Comparison of ENCODE assay signal across 34 cellular contexts in the genomic region with DNA sequence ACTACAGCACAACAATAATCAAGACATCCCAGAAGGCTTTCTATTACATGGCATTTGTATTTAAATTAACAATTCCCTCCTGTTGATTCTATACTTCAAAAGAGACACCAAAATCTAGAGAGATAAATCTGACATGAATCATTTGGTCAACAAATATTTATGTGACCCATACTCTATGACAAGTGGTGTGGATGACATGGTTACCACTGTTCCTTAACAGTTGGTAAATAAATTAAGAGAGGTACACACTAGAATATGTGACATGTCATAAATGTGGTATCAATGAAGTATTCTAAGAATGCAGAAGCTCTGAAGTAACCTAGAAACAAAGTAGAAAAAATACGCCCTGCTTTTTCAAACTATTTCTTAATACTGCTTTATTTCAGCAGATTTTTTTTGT.
DNase-seq lines count a peak whose midpoint lies in the region; FAIRE-seq and TF ChIP-seq lines count a peak whose summit lies in the region.
"Had no signal": no experiment of that assay in that cellular context is flagged by ENCODE, and none has a peak within 500 bp of the region (broad histone marks: within the 10 kb centered on the region; RNA-seq: fewer than 3 reads in every experiment).

No MANE protein-coding gene starts in this region.

- H3K9ac ChIP-seq in astrocyte (ENCODE audit: low read length): no peak overlapping the region

- H3K36me3 Mint-ChIP-seq in astrocyte (ENCODE audit: low read depth, unreplicated experiment): peaks cover 1% of the 10 kb centered on the region
- no peaks in the 10 kb centered on the region for H3K36me3 Mint-ChIP-seq in glutamatergic neuron (ENCODE audit: unreplicated experiment)
- H3K36me3 Mint-ChIP-seq: activated naive CD4-positive, alpha-beta T cell treated with anti-CD3 and anti-CD28 coated beads, Interleukin-2, amount 10 ng/mL, durations not matched to agents 7 days and 5 days; stimulated activated naive B cell treated with anti-CD40 and anti-IgM and Interleukin-4, amounts not matched to agents 10 μg/mL and 1 μg/mL and 100 μg/mL, for 72 hours had no signal

- H3K4me3 Mint-ChIP-seq in astrocyte (ENCODE audit: unreplicated experiment) (no peak overlapping the region), glutamatergic neuron (ENCODE audit: unreplicated experiment) (no peak overlapping the region)
- H3K4me3 Mint-ChIP-seq: activated naive CD4-positive, alpha-beta T cell treated with anti-CD3 and anti-CD28 coated beads, Interleukin-2, amount 10 ng/mL, durations not matched to agents 7 days and 5 days; memory B cell; naive thymus-derived CD4-positive, alpha-beta T cell; stimulated activated naive B cell treated with anti-CD40 and anti-IgM and Interleukin-4, amounts not matched to agents 10 μg/mL and 1 μg/mL and 100 μg/mL, for 72 hours had no signal

- H3K4me1 ChIP-seq in ACC112 (ENCODE audit: control insufficient read depth, insufficient read depth, low read length, unreplicated experiment) (peaks cover 20% of the 10 kb centered on the region), astrocyte (ENCODE audit: insufficient read depth, low read length) (peaks cover 5% of the 10 kb centered on the region)
- H3K4me1 ChIP-seq: right atrium auricular region, suprapubic skin had no signal

- no peaks in the 10 kb centered on the region for H3K27me3 ChIP-seq in ACC112 (ENCODE audit: insufficient read depth, low read length)
- H3K27me3 ChIP-seq in astrocyte (ENCODE audit: insufficient read depth, low read length): no peaks in the 10 kb centered on the region
- no peaks in the 10 kb centered on the region for H3K27me3 ChIP-seq in WERI-Rb-1 (ENCODE audit: insufficient read depth, low read depth, severe bottlenecking)
- H3K27me3 ChIP-seq: right atrium auricular region, suprapubic skin had no signal

- H3K79me2 ChIP-seq in ACC112 (ENCODE audit: control insufficient read depth, insufficient read depth, low read length, unreplicated experiment): no peaks in the 10 kb centered on the region
- no peaks in the 10 kb centered on the region for H3K79me2 ChIP-seq in astrocyte (ENCODE audit: insufficient read depth, low read length)

- H3K9me3 Mint-ChIP-seq in astrocyte (ENCODE audit: unreplicated experiment) (no peaks in the 10 kb centered on the region), glutamatergic neuron (ENCODE audit: unreplicated experiment) (no peaks in the 10 kb centered on the region)
- H3K9me3 Mint-ChIP-seq: activated naive CD4-positive, alpha-beta T cell treated with anti-CD3 and anti-CD28 coated beads, Interleukin-2, amount 10 ng/mL, durations not matched to agents 7 days and 5 days; memory B cell; naive thymus-derived CD4-positive, alpha-beta T cell; stimulated activated naive B cell treated with anti-CD40 and anti-IgM and Interleukin-4, amounts not matched to agents 10 μg/mL and 1 μg/mL and 100 μg/mL, for 72 hours had no signal

- H3K4me1 Mint-ChIP-seq in astrocyte (ENCODE audit: low read depth, unreplicated experiment) (peaks cover 11% of the 10 kb centered on the region), glutamatergic neuron (ENCODE audit: low read depth, unreplicated experiment) (no peaks in the 10 kb centered on the region)
- H3K4me1 Mint-ChIP-seq: activated naive CD4-positive, alpha-beta T cell treated with anti-CD3 and anti-CD28 coated beads, Interleukin-2, amount 10 ng/mL, durations not matched to agents 7 days and 5 days; memory B cell; stimulated activated naive B cell treated with anti-CD40 and anti-IgM and Interleukin-4, amounts not matched to agents 10 μg/mL and 1 μg/mL and 100 μg/mL, for 72 hours had no signal

- TF ChIP-seq CTCF in astrocyte (IDR thresholded peaks at IDR 0.05; ENCODE audit: insufficient read depth, low read depth, low read length) (no peak), WERI-Rb-1 (IDR thresholded peaks at IDR 0.05; ENCODE audit: low read depth, low read length) (no peak), glutamatergic neuron (IDR thresholded peaks at IDR 0.05; ENCODE audit: partially characterized antibody, unreplicated experiment) (no peak)

- no peak overlapping the region for H2AFZ ChIP-seq in ACC112 (ENCODE audit: low read length, unreplicated experiment)
- no peak overlapping the region for H2AFZ ChIP-seq in astrocyte (ENCODE audit: low read depth, low read length)

- H3K4me3 ChIP-seq in ACC112 (ENCODE audit: low read depth, low read length) (no peak overlapping the region), astrocyte (ENCODE audit: insufficient read depth, low read depth, low read length) (no peak overlapping the region), WERI-Rb-1 (ENCODE audit: low read depth, low read length) (no peak overlapping the region)
- H3K4me3 ChIP-seq: right atrium auricular region, SK-N-MC, suprapubic skin had no signal

- H3K27me3 Mint-ChIP-seq in astrocyte (ENCODE audit: low read depth, unreplicated experiment) (no peaks in the 10 kb centered on the region), glutamatergic neuron (ENCODE audit: unreplicated experiment) (no peaks in the 10 kb centered on the region)
- H3K27me3 Mint-ChIP-seq: activated naive CD4-positive, alpha-beta T cell treated with anti-CD3 and anti-CD28 coated beads, Interleukin-2, amount 10 ng/mL, durations not matched to agents 7 days and 5 days; memory B cell; naive thymus-derived CD4-positive, alpha-beta T cell; stimulated activated naive B cell treated with anti-CD40 and anti-IgM and Interleukin-4, amounts not matched to agents 10 μg/mL and 1 μg/mL and 100 μg/mL, for 72 hours had no signal

- H3K9me3 ChIP-seq in astrocyte (ENCODE audit: insufficient read depth, low read depth, low read length): no peaks in the 10 kb centered on the region
- H3K9me3 ChIP-seq in WERI-Rb-1 (ENCODE audit: severe bottlenecking): no peaks in the 10 kb centered on the region
- H3K9me3 ChIP-seq: right atrium auricular region, suprapubic skin had no signal

- peak; percentile 54 for FAIRE-seq in astrocyte (lab: Jason Lieb, UNC)
- FAIRE-seq: D721Med, endothelial cell of umbilical vein, GM18507 had no signal

- H4K20me1 ChIP-seq in astrocyte (ENCODE audit: insufficient read depth, low read length): no peaks in the 10 kb centered on the region

- H3K27ac Mint-ChIP-seq in astrocyte (ENCODE audit: unreplicated experiment): peak overlapping the region; percentile 55
- no peak overlapping the region for H3K27ac Mint-ChIP-seq in glutamatergic neuron (ENCODE audit: unreplicated experiment)
- H3K27ac Mint-ChIP-seq: activated naive CD4-positive, alpha-beta T cell treated with anti-CD3 and anti-CD28 coated beads, Interleukin-2, amount 10 ng/mL, durations not matched to agents 7 days and 5 days; memory B cell; naive thymus-derived CD4-positive, alpha-beta T cell; stimulated activated naive B cell treated with anti-CD40 and anti-IgM and Interleukin-4, amounts not matched to agents 10 μg/mL and 1 μg/mL and 100 μg/mL, for 72 hours had no signal

- H3K36me3 ChIP-seq in ACC112 (ENCODE audit: insufficient read depth, low read length) (no peaks in the 10 kb centered on the region), astrocyte (ENCODE audit: insufficient read depth, low read length) (no peaks in the 10 kb centered on the region), WERI-Rb-1 (no peaks in the 10 kb centered on the region)
- H3K36me3 ChIP-seq: right atrium auricular region, suprapubic skin had no signal

- H3K27ac ChIP-seq in ACC112 (ENCODE audit: low read depth, low read length): peak overlapping the region; percentile 63
- no peak overlapping the region for H3K27ac ChIP-seq in astrocyte (ENCODE audit: low read depth, low read length)
- H3K27ac ChIP-seq in WERI-Rb-1: no peak overlapping the region
- H3K27ac ChIP-seq: C4-2B, right atrium auricular region, SK-N-MC, suprapubic skin had no signal

- H3K4me2 ChIP-seq in astrocyte (ENCODE audit: low read length): no peak overlapping the region

- DNase-seq in GM03348 (ENCODE audit: low spot score) (peak; percentile 31), astrocyte (ENCODE audit: low read depth) (peak; percentile 46), iris pigment epithelial cell (ENCODE audit: low read depth) (peak; percentile 58), NCI-H526 treated with DMSO at 0.1 percent for 48 hours (lab: John Stamatoyannopoulos, UW) (no peak), WERI-Rb-1 (no peak), NAMALWA (ENCODE audit: low spot score) (no peak), glutamatergic neuron (no peak)
- DNase-seq: ACHN; activated CD4-positive, alpha-beta T cell treated with anti-CD3 and anti-CD28 coated beads for 48 hours; activated naive CD4-positive, alpha-beta T cell treated with anti-CD3 and anti-CD28 coated beads, Interleukin-2, amount 10 ng/mL, durations not matched to agents 7 days and 5 days; activated T-cell treated with anti-CD3 and anti-CD28 coated beads, Interleukin-2, amount 50 U/mL, for 48 hours; amygdala; central memory CD4-positive, alpha-beta T cell; GOT3; head of caudate nucleus; Karpas-422; left colon; naive thymus-derived CD4-positive, alpha-beta T cell; NCI-H1092; NCI-H2029 treated with DMSO at 0.1 percent for 48 hours; NCI-H345; NCI-H774; RPMI8226; stimulated activated CD4-positive, alpha-beta T cell treated with anti-CD3 and anti-CD28 coated beads, Interleukin-4, amount 100 ng/mL, for 1 hour; stimulated activated naive B cell treated with anti-CD40 and anti-IgM and Interleukin-4, amounts not matched to agents 10 μg/mL and 1 μg/mL and 100 μg/mL, for 72 hours had no signal

Comparison
In these comparisons a context has a peak if more than half of its experiments do, and no peak if none do; other contexts are left out.
1. DNase-seq: peak in GM03348 (single experiment), astrocyte (single experiment) and iris pigment epithelial cell (single experiment); none in NCI-H526 treated with DMSO at 0.1 percent for 48 hours (single experiment), WERI-Rb-1 (single experiment), NAMALWA (single experiment) and glutamatergic neuron (single experiment).